Comparison of ENCODE assay signal across 1 cellular context in the genomic region with DNA sequence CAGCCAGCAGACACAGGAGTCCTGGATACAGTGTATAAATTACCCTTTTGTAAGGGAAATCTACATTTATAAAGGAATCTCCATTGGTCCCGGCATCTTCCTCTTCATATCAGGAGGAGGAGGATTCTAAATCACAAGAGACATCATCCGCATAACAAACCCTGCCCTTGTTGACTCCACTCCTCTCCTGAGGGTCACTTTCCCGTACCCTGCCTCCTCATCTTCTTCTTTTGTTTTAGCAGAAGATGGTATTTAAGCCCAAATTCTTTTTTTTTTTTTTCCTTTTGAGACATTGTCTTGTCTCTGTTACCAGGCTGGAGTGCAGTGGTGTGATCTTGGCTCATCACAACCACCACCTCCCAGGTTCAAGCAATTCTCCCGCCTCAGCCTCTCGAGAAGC.
A peak's percentile ranks its signal among the peaks of the same experiment; 100 is the strongest.
TF ChIP-seq lines count a peak whose summit lies in the region.

No MANE protein-coding gene starts in this region.

TF ChIP-seq in H1, 55 proteins besides CTCF, POLR2A, EP300 and RAD21:
- no peak for TF ChIP-seq FOSL1 (IDR thresholded peaks at IDR 0.05; ENCODE audit: insufficient read depth, low read depth, low read length)
- TF ChIP-seq SIRT6 (IDR thresholded peaks at IDR 0.05; ENCODE audit: low read length): no peak
- TF ChIP-seq SP1 (IDR thresholded peaks at IDR 0.05; ENCODE audit: low read depth, low read length): peak; percentile 57; the same call in 1 of the 2 replicates
- no peak for TF ChIP-seq RFX5 (IDR thresholded peaks at IDR 0.05; ENCODE audit: borderline replicate concordance, low read depth, low read length)
- TF ChIP-seq BRCA1 (IDR thresholded peaks at IDR 0.05; ENCODE audit: low read depth, low read length): no peak
- no peak for TF ChIP-seq BACH1 (IDR thresholded peaks at IDR 0.05; ENCODE audit: low read length)
- TF ChIP-seq SIN3A (conservative IDR thresholded peaks at IDR 0.05 in 1 of 2, IDR thresholded peaks at IDR 0.05 in 1 of 2; ENCODE audit: low read depth in 1 of 2, low read length in 2 of 2): no peak
- no peak for TF ChIP-seq TAF1 (IDR thresholded peaks at IDR 0.05; ENCODE audit: low read depth, low read length)
- TF ChIP-seq TEAD4 (IDR thresholded peaks at IDR 0.05; ENCODE audit: low read depth, low read length): no peak
- peak; percentile 67 for TF ChIP-seq NANOG (IDR thresholded peaks at IDR 0.05; ENCODE audit: insufficient read depth, low read depth, low read length, poor library complexity, severe bottlenecking)
- TF ChIP-seq MAFK (IDR thresholded peaks at IDR 0.05; ENCODE audit: low read depth, low read length): no peak
- no peak for TF ChIP-seq PHF8 (conservative IDR thresholded peaks at IDR 0.05; ENCODE audit: low read depth, low read length)
- no peak for TF ChIP-seq ATF2 (IDR thresholded peaks at IDR 0.05; ENCODE audit: low read length)
- peak; percentile 65; the same call in 1 of the 2 replicates for TF ChIP-seq POU5F1 (IDR thresholded peaks at IDR 0.05; ENCODE audit: low read depth, low read length)
- TF ChIP-seq ATF3 (IDR thresholded peaks at IDR 0.05; ENCODE audit: insufficient read depth, low read depth, low read length): no peak
- TF ChIP-seq MAX (IDR thresholded peaks at IDR 0.05): peak; percentile 22; the same call in 1 of the 2 replicates
- TF ChIP-seq BCL11A (IDR thresholded peaks at IDR 0.05; ENCODE audit: low read depth in 2 of 2, low read length in 2 of 2): peak in 1 of 2 experiments; percentile 20
- no peak for TF ChIP-seq CEBPB (IDR thresholded peaks at IDR 0.05; ENCODE audit: low read depth, low read length)
- no peak for TF ChIP-seq ASH2L (IDR thresholded peaks at IDR 0.05; ENCODE audit: low read length)
- peak; percentile 79; the same call in 1 of the 2 replicates for TF ChIP-seq E2F6 (IDR thresholded peaks at IDR 0.05)
- TF ChIP-seq TCF12 (IDR thresholded peaks at IDR 0.05; ENCODE audit: low read depth, low read length): no peak
- TF ChIP-seq HDAC2 (IDR thresholded peaks at IDR 0.05; ENCODE audit: borderline replicate concordance in 1 of 2, low read depth in 2 of 2, low read length in 2 of 2): no peak
- TF ChIP-seq USF2 (IDR thresholded peaks at IDR 0.05; ENCODE audit: low read length): no peak
- TF ChIP-seq EGR1 (IDR thresholded peaks at IDR 0.05; ENCODE audit: borderline replicate concordance, low read depth, low read length): no peak
- TF ChIP-seq CBX8 (IDR thresholded peaks at IDR 0.05; ENCODE audit: borderline replicate concordance, low read depth, low read length): no peak
- no peak for TF ChIP-seq NRF1 (IDR thresholded peaks at IDR 0.05; ENCODE audit: low read depth, low read length)
- TF ChIP-seq ZNF274 (IDR thresholded peaks at IDR 0.05; ENCODE audit: borderline replicate concordance, extremely low read depth, low read length): no peak
- TF ChIP-seq JUN (IDR thresholded peaks at IDR 0.05; ENCODE audit: low read depth, low read length): no peak
- no peak for TF ChIP-seq SIX5 (IDR thresholded peaks at IDR 0.05; ENCODE audit: low read depth, low read length)
- TF ChIP-seq SAP30 (IDR thresholded peaks at IDR 0.05; ENCODE audit: insufficient read depth, insufficient replicate concordance, low read length): no peak
- TF ChIP-seq CTBP2 (IDR thresholded peaks at IDR 0.05; ENCODE audit: borderline replicate concordance, insufficient read depth, insufficient read length, low read length): no peak
- no peak for TF ChIP-seq HDAC6 (IDR thresholded peaks at IDR 0.05; ENCODE audit: low read depth, low read length)
- TF ChIP-seq SP2 (IDR thresholded peaks at IDR 0.05; ENCODE audit: low read length): no peak
- no peak for TF ChIP-seq CREB1 (IDR thresholded peaks at IDR 0.05)
- no peak for TF ChIP-seq SRF (IDR thresholded peaks at IDR 0.05; ENCODE audit: low read depth, low read length)
- TF ChIP-seq KDM4A (IDR thresholded peaks at IDR 0.05; ENCODE audit: low read depth, low read length, severe bottlenecking): no peak
- TF ChIP-seq TAF7 (optimal IDR thresholded peaks at IDR 0.05; ENCODE audit: borderline replicate concordance, low read depth, low read length): no peak
- TF ChIP-seq CBX5 (IDR thresholded peaks at IDR 0.05; ENCODE audit: low read depth, low read length): no peak
- no peak for TF ChIP-seq RNF2 (IDR thresholded peaks at IDR 0.05; ENCODE audit: borderline replicate concordance, low read depth, low read length, missing control alignments, poor library complexity, severe bottlenecking)
- TF ChIP-seq RXRA (IDR thresholded peaks at IDR 0.05; ENCODE audit: insufficient read depth, low read depth, low read length): no peak
- TF ChIP-seq TBP (IDR thresholded peaks at IDR 0.05; ENCODE audit: low read depth, low read length): no peak
- no peak for TF ChIP-seq JUND (IDR thresholded peaks at IDR 0.05; ENCODE audit: low read length)
- TF ChIP-seq KDM1A (IDR thresholded peaks at IDR 0.05; ENCODE audit: borderline replicate concordance, low read length): no peak
- no peak for TF ChIP-seq RBBP5 (IDR thresholded peaks at IDR 0.05; ENCODE audit: borderline replicate concordance, low read depth, low read length)
- TF ChIP-seq, protein P1, sequence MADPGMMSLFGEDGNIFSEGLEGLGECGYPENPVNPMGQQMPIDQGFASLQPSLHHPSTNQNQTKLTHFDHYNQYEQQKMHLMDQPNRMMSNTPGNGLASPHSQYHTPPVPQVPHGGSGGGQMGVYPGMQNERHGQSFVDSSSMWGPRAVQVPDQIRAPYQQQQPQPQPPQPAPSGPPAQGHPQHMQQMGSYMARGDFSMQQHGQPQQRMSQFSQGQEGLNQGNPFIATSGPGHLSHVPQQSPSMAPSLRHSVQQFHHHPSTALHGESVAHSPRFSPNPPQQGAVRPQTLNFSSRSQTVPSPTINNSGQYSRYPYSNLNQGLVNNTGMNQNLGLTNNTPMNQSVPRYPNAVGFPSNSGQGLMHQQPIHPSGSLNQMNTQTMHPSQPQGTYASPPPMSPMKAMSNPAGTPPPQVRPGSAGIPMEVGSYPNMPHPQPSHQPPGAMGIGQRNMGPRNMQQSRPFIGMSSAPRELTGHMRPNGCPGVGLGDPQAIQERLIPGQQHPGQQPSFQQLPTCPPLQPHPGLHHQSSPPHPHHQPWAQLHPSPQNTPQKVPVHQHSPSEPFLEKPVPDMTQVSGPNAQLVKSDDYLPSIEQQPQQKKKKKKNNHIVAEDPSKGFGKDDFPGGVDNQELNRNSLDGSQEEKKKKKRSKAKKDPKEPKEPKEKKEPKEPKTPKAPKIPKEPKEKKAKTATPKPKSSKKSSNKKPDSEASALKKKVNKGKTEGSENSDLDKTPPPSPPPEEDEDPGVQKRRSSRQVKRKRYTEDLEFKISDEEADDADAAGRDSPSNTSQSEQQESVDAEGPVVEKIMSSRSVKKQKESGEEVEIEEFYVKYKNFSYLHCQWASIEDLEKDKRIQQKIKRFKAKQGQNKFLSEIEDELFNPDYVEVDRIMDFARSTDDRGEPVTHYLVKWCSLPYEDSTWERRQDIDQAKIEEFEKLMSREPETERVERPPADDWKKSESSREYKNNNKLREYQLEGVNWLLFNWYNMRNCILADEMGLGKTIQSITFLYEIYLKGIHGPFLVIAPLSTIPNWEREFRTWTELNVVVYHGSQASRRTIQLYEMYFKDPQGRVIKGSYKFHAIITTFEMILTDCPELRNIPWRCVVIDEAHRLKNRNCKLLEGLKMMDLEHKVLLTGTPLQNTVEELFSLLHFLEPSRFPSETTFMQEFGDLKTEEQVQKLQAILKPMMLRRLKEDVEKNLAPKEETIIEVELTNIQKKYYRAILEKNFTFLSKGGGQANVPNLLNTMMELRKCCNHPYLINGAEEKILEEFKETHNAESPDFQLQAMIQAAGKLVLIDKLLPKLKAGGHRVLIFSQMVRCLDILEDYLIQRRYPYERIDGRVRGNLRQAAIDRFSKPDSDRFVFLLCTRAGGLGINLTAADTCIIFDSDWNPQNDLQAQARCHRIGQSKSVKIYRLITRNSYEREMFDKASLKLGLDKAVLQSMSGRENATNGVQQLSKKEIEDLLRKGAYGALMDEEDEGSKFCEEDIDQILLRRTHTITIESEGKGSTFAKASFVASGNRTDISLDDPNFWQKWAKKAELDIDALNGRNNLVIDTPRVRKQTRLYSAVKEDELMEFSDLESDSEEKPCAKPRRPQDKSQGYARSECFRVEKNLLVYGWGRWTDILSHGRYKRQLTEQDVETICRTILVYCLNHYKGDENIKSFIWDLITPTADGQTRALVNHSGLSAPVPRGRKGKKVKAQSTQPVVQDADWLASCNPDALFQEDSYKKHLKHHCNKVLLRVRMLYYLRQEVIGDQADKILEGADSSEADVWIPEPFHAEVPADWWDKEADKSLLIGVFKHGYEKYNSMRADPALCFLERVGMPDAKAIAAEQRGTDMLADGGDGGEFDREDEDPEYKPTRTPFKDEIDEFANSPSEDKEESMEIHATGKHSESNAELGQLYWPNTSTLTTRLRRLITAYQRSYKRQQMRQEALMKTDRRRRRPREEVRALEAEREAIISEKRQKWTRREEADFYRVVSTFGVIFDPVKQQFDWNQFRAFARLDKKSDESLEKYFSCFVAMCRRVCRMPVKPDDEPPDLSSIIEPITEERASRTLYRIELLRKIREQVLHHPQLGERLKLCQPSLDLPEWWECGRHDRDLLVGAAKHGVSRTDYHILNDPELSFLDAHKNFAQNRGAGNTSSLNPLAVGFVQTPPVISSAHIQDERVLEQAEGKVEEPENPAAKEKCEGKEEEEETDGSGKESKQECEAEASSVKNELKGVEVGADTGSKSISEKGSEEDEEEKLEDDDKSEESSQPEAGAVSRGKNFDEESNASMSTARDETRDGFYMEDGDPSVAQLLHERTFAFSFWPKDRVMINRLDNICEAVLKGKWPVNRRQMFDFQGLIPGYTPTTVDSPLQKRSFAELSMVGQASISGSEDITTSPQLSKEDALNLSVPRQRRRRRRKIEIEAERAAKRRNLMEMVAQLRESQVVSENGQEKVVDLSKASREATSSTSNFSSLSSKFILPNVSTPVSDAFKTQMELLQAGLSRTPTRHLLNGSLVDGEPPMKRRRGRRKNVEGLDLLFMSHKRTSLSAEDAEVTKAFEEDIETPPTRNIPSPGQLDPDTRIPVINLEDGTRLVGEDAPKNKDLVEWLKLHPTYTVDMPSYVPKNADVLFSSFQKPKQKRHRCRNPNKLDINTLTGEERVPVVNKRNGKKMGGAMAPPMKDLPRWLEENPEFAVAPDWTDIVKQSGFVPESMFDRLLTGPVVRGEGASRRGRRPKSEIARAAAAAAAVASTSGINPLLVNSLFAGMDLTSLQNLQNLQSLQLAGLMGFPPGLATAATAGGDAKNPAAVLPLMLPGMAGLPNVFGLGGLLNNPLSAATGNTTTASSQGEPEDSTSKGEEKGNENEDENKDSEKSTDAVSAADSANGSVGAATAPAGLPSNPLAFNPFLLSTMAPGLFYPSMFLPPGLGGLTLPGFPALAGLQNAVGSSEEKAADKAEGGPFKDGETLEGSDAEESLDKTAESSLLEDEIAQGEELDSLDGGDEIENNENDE (IDR thresholded peaks at IDR 0.05; ENCODE audit: insufficient replicate concordance, low read length): no peak
- no peak for TF ChIP-seq YY1 (IDR thresholded peaks at IDR 0.05; ENCODE audit: low read depth, low read length)
- TF ChIP-seq KDM5A (IDR thresholded peaks at IDR 0.05; ENCODE audit: low read length): no peak
